ENCODE assay signal across 20 cellular contexts in genomic region chr17:292531-293382, GRCh38. TPM values are rescaled to one million over a fixed set of nuclear protein-coding genes. Genes with fewer than 3 reads are reported as not detected.
DNase-seq lines count a peak whose midpoint lies in the region; ATAC-seq and TF ChIP-seq lines count a peak whose summit lies in the region.
"Had no signal": no experiment of that assay in that cellular context is flagged by ENCODE, and none has a peak within 500 bp of the region (broad histone marks: within the 10 kb centered on the region; RNA-seq: fewer than 3 reads in every experiment).

No MANE protein-coding gene starts in this region.

- H3K9me3 ChIP-seq in sigmoid colon: no peaks in the 10 kb centered on the region
- H3K9me3 ChIP-seq: thyroid gland had no signal

- H4K5ac ChIP-seq in mesendoderm (ENCODE audit: low read length): no peak overlapping the region

- TF ChIP-seq EP300 in sigmoid colon (IDR thresholded peaks at IDR 0.05): no peak

- no peaks in the 10 kb centered on the region for H3K36me3 Mint-ChIP-seq in activated naive CD4-positive, alpha-beta T cell treated with anti-CD3 and anti-CD28 coated beads for 36 hours (ENCODE audit: low read depth)

- peak overlapping the region; percentile 45 for H3K23ac ChIP-seq in mesendoderm (ENCODE audit: low read length)

- no peak overlapping the region for H3K18ac ChIP-seq in mesendoderm (ENCODE audit: low read length)

- no peak overlapping the region for H3K4ac ChIP-seq in mesendoderm (ENCODE audit: low read depth, low read length)

- TF ChIP-seq CTCF in sigmoid colon (IDR thresholded peaks at IDR 0.05): no peak

- no peak overlapping the region for H3K9ac ChIP-seq in mesendoderm (ENCODE audit: low read length)
- H3K9ac ChIP-seq: KMS-11 had no signal

- H2BK120ac ChIP-seq in mesendoderm (ENCODE audit: low read depth, low read length): no peak overlapping the region

- intact Hi-C loops in activated naive CD4-positive, alpha-beta T cell treated with anti-CD3 and anti-CD28 coated beads for 36 hours (cut with micrococcal nuclease): no loop called here
- intact Hi-C loops in sigmoid colon (cut with DNase I): no loop called here

- H3K4me1 Mint-ChIP-seq in activated naive CD4-positive, alpha-beta T cell treated with anti-CD3 and anti-CD28 coated beads for 36 hours (ENCODE audit: low read depth): peaks cover 8% of the 10 kb centered on the region

- H3K4me1 ChIP-seq in mesendoderm (ENCODE audit: control insufficient read depth, low read depth, low read length) (no peaks in the 10 kb centered on the region), sigmoid colon (peaks cover 0 to 3% (median 0%) of the 10 kb centered on the region in 4 donors)
- H3K4me1 ChIP-seq: foreskin keratinocyte, thyroid gland had no signal

- no peak overlapping the region for H4K8ac ChIP-seq in mesendoderm (ENCODE audit: low read depth, low read length)

- H3K4me2 ChIP-seq in mesendoderm (ENCODE audit: low read length): no peak overlapping the region
- H3K4me2 ChIP-seq: KMS-11 had no signal

- no peak overlapping the region for H3K27ac ChIP-seq in mesendoderm (ENCODE audit: low read depth, low read length)
- H3K27ac ChIP-seq in sigmoid colon: no peak overlapping the region
- H3K27ac ChIP-seq: foreskin keratinocyte, KMS-11, thyroid gland had no signal

- CTCF ChIA-PET in activated naive CD4-positive, alpha-beta T cell treated with anti-CD3 and anti-CD28 coated beads for 36 hours (lab: Charles Lee): no interaction called here

- H2BK15ac ChIP-seq in mesendoderm (replicated peaks; ENCODE audit: low read depth): no peak overlapping the region

- no peaks in the 10 kb centered on the region for H3K79me2 ChIP-seq in mesendoderm (ENCODE audit: control insufficient read depth, insufficient read depth, low read length)

- no peak overlapping the region for H3K27ac Mint-ChIP-seq in activated naive CD4-positive, alpha-beta T cell treated with anti-CD3 and anti-CD28 coated beads for 36 hours
- H3K27ac Mint-ChIP-seq: progenitor cell of endocrine pancreas had no signal

- peaks cover 2% of the 10 kb centered on the region for H3K27me3 Mint-ChIP-seq in activated naive CD4-positive, alpha-beta T cell treated with anti-CD3 and anti-CD28 coated beads for 36 hours (ENCODE audit: low read depth)
- H3K27me3 Mint-ChIP-seq: progenitor cell of endocrine pancreas had no signal

- no peak overlapping the region for H2AK5ac ChIP-seq in mesendoderm (ENCODE audit: low read length)

- no peak for ATAC-seq in HG02571 (IDR thresholded peaks at IDR 0.05; ENCODE audit: unreplicated experiment)
- ATAC-seq: foreskin keratinocyte, left colon had no signal

- H3K56ac ChIP-seq in mesendoderm (ENCODE audit: low read length): no peak overlapping the region

- H2BK5ac ChIP-seq in mesendoderm (ENCODE audit: low read length): no peak overlapping the region

- peak; percentile 29 for DNase-seq in activated naive CD4-positive, alpha-beta T cell treated with anti-CD3 and anti-CD28 coated beads for 36 hours
- DNase-seq in activated naive CD4-positive, alpha-beta T cell treated with anti-CD3 and anti-CD28 coated beads, Interleukin-2, amount 50 U/mL, for 16 hours: no peak
- peak; percentile 74 for DNase-seq in UCSD-AML1 (lab: John Stamatoyannopoulos, UW; ENCODE audit: unreplicated experiment)
- no peak for DNase-seq in mesendoderm
- DNase-seq in sigmoid colon: peak; percentile 38
- DNase-seq in NCI-H345 (lab: John Stamatoyannopoulos, UW): no peak
- DNase-seq in stimulated activated naive CD4-positive, alpha-beta T cell treated with Interleukin-2 at 50 U/mL for 16 hours (lab: John Stamatoyannopoulos, UW): no peak
- DNase-seq: activated gamma-delta T cell; cortex of kidney; foreskin keratinocyte; NCI-H1048; NCI-H2081 treated with DMSO at 0.1 percent for 48 hours; NCI-H526; stimulated activated CD4-positive, alpha-beta T cell treated with anti-CD3 and anti-CD28 coated beads, Interleukin-12 subunit alpha, Interleukin-12 subunit beta, amount 100 ng/mL, for 4 hours; T-helper 1 cell; thyroid gland had no signal

- no peaks in the 10 kb centered on the region for H3K9me3 Mint-ChIP-seq in activated naive CD4-positive, alpha-beta T cell treated with anti-CD3 and anti-CD28 coated beads for 36 hours

- H3K36me3 ChIP-seq in mesendoderm (ENCODE audit: control insufficient read depth, insufficient read depth, low read length): no peaks in the 10 kb centered on the region
- no peaks in the 10 kb centered on the region for H3K36me3 ChIP-seq in sigmoid colon
- H3K36me3 ChIP-seq: thyroid gland had no signal

- H3K4me3 ChIP-seq in mesendoderm (ENCODE audit: low read length) (no peak overlapping the region), sigmoid colon (no peak overlapping the region)
- H3K4me3 ChIP-seq: thyroid gland had no signal

- no CpG with 5 or more reads among the region's 29 CpGs for WGBS in mesendoderm (ENCODE audit: extremely low coverage, insufficient coverage, low lambda C conversion rate)
- WGBS in sigmoid colon, 2 donors: 66 to 89% methylated on average over 29 of the region's 29 CpGs

- no peak for TF ChIP-seq POLR2A in sigmoid colon (IDR thresholded peaks at IDR 0.05)

- H3K27me3 ChIP-seq in mesendoderm (ENCODE audit: insufficient read depth, low read length, poor library complexity) (no peaks in the 10 kb centered on the region), sigmoid colon (peaks cover 0 to 5% (median 0%) of the 10 kb centered on the region in 3 donors)
- H3K27me3 ChIP-seq: foreskin keratinocyte, thyroid gland had no signal

- no peak overlapping the region for H3K4me3 Mint-ChIP-seq in activated naive CD4-positive, alpha-beta T cell treated with anti-CD3 and anti-CD28 coated beads for 36 hours

- no peaks in the 10 kb centered on the region for H3K79me1 ChIP-seq in mesendoderm (ENCODE audit: low read length)

RNA-seq across cellular contexts. Expression of gene RPH3AL, which starts 59.9 kb away (rescaled TPM):
- total RNA-seq in activated naive CD4-positive, alpha-beta T cell treated with anti-CD3 and anti-CD28 coated beads for 36 hours: 1 to 10 TPM; 1.6 to 2.2 TPM
- 4.5 TPM for polyA plus RNA-seq in mesendoderm (2013, experiment 1 of 2)
- 4.8 TPM for polyA plus RNA-seq in mesendoderm (2013, experiment 2 of 2)
- total RNA-seq in sigmoid colon: 10 to 100 TPM in 1 of 4 donors, 1 to 10 TPM in 3; 1.8 to 12.7 (median 3.1) TPM
- polyA plus RNA-seq in sigmoid colon: 10 to 100 TPM; 14.2 to 23.1 (median 15.0) TPM

Comparison
In these comparisons a context has a peak if more than half of its experiments do, and no peak if none do; other contexts are left out.
1. DNase-seq: peak in activated naive CD4-positive, alpha-beta T cell treated with anti-CD3 and anti-CD28 coated beads for 36 hours (single experiment), UCSD-AML1 (single experiment) and sigmoid colon (single experiment); none in activated naive CD4-positive, alpha-beta T cell treated with anti-CD3 and anti-CD28 coated beads, Interleukin-2, amount 50 U/mL, for 16 hours (single experiment), mesendoderm (single experiment), NCI-H345 (single experiment) and stimulated activated naive CD4-positive, alpha-beta T cell treated with Interleukin-2 at 50 U/mL for 16 hours (single experiment).